7 cellular contexts compared by ENCODE assay signal in the genomic region with DNA sequence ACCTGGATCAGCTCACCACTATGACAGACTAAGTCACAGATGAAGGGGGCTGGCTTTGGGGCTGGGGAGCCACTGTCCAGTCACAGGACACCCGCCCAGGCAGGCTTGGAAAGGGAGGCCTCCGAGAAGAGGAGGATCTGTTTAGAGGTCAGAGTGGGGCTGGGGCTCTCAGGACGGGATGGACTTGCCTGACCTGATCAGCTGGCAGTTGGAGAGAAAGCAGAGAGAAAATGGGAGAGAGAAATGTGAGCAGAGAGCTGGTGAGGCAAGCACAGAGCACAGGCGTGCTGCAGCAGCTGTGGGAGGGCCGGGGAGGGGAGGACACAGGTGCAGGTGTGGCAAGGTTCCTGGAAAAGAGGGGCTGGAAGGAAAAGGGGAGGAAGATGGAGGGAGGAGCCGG. TPM values are rescaled to one million over a fixed set of nuclear protein-coding genes. Genes with fewer than 3 reads are reported as not detected.
"Had no signal": no experiment of that assay in that cellular context is flagged by ENCODE, and none has a peak within 500 bp of the region (broad histone marks: within the 10 kb centered on the region; RNA-seq: fewer than 3 reads in every experiment).

No MANE protein-coding gene starts in this region.

RNA-seq across cellular contexts. Expression of a gene that starts 17.4 kb away (rescaled TPM):
- total RNA-seq: LHCN-M2, MCF 10A, PC-3, Peyer's patch, Right ventricle myocardium superior, SJSA1 had no signal

RNA-seq across cellular contexts. Expression of a gene that starts 41.9 kb away (rescaled TPM):
- total RNA-seq: LHCN-M2, MCF 10A, PC-3, Peyer's patch, Right ventricle myocardium superior, SJSA1 had no signal
- polyA plus RNA-seq: SK-N-SH had no signal
